In genomic region chr6:89145962-89146747, GRCh38 we compare ENCODE assay signal across 8 cellular contexts. TPM values are rescaled to one million over a fixed set of nuclear protein-coding genes. Genes with fewer than 3 reads are reported as not detected.
A peak's percentile ranks its signal among the peaks of the same experiment; 100 is the strongest.
DNase-seq lines count a peak whose midpoint lies in the region; FAIRE-seq and TF ChIP-seq lines count a peak whose summit lies in the region.

PM20D2 (plus strand) TSS chr6:89146055; CDS start chr6:89146145, 90 bp downstream.

- H4K20me1 ChIP-seq in MM.1S (ENCODE audit: insufficient read depth, low read length) (no peaks in the 10 kb centered on the region), astrocyte (ENCODE audit: insufficient read depth, low read length) (no peaks in the 10 kb centered on the region)

- WGBS in iPS DF 6.9 (ENCODE audit: insufficient coverage, insufficient read length), result no CpG with 5 or more reads among the region's 103 CpGs

- H3K4me2 ChIP-seq in MM.1S (ENCODE audit: low read depth, low read length) (peak within 1 kb of the TSS; percentile 93), astrocyte (ENCODE audit: low read length) (peak within 1 kb of the TSS; percentile 97), skeletal muscle satellite cell (ENCODE audit: low read length) (peak within 1 kb of the TSS; percentile 97)

- H3K36me3 ChIP-seq in HAP-1 (replicated peaks), result no peaks in the 10 kb centered on the region; the same call in 1 of the 2 replicates
- no peaks in the 10 kb centered on the region for H3K36me3 ChIP-seq in MM.1S (replicated peaks; ENCODE audit: insufficient read depth, low read length)
- H3K36me3 ChIP-seq in astrocyte (ENCODE audit: insufficient read depth, low read length), result no peaks in the 10 kb centered on the region
- no peaks in the 10 kb centered on the region for H3K36me3 ChIP-seq in iPS DF 6.9 (ENCODE audit: control insufficient read depth, insufficient read depth, low read length)
- no peaks in the 10 kb centered on the region for H3K36me3 ChIP-seq in skeletal muscle satellite cell (ENCODE audit: insufficient read depth, low read length)

- no peak for FAIRE-seq in astrocyte (lab: Jason Lieb, UNC)

- peak within 1 kb of the TSS; percentile 89 for H3K4me3 ChIP-seq in GM12865 (ENCODE audit: low read depth, low read length)
- peak within 1 kb of the TSS; percentile 43 for H3K4me3 ChIP-seq in HAP-1
- peak within 1 kb of the TSS; percentile 81 for H3K4me3 ChIP-seq in MM.1S (ENCODE audit: low read length)
- H3K4me3 ChIP-seq in astrocyte (ENCODE audit: insufficient read depth, low read depth, low read length), result peak within 1 kb of the TSS; percentile 75
- H3K4me3 ChIP-seq in iPS DF 6.9 (ENCODE audit: low read length), result peak within 1 kb of the TSS; percentile 48
- H3K4me3 ChIP-seq in skeletal muscle satellite cell (ENCODE audit: low read length), result peak within 1 kb of the TSS; percentile 74

- no peaks in the 10 kb centered on the region for H3K9me3 Mint-ChIP-seq in astrocyte (ENCODE audit: unreplicated experiment)

- peaks cover 6% of the 10 kb centered on the region for H3K27me3 Mint-ChIP-seq in astrocyte (ENCODE audit: low read depth, unreplicated experiment)

- intact Hi-C loops in T-helper 2 cell treated with Interferon-gamma antibody and Interleukin-4, amounts not matched to agents 100 ng/mL and 5 ng/mL, for 36 hours (cut with micrococcal nuclease), result loop anchor here (1.0 to 5.0 kb wide), 5 partner anchors 66 to 1557 kb away; partner anchors contain the start of genes PNRC1, RARS2, RNGTT and UBE2J1

- peak within 1 kb of the TSS; percentile 82 for H3K4me3 Mint-ChIP-seq in astrocyte (ENCODE audit: unreplicated experiment)

- peak within 1 kb of the TSS; percentile 7 for H3K27ac Mint-ChIP-seq in astrocyte (ENCODE audit: unreplicated experiment)

- H3K27me3 ChIP-seq in HAP-1 (ENCODE audit: low read depth) (no peaks in the 10 kb centered on the region), MM.1S (replicated peaks; ENCODE audit: insufficient read depth, low read length) (no peaks in the 10 kb centered on the region), astrocyte (ENCODE audit: insufficient read depth, low read length) (peaks cover 2% of the 10 kb centered on the region), iPS DF 6.9 (ENCODE audit: control insufficient read depth, insufficient read depth, low read length) (peaks cover 8% of the 10 kb centered on the region; the same call in 1 of the 2 replicates), skeletal muscle satellite cell (ENCODE audit: control insufficient read depth, insufficient read depth, low read length) (peaks cover 14% of the 10 kb centered on the region)

- H3K9ac ChIP-seq in MM.1S (ENCODE audit: low read length), result peak within 1 kb of the TSS; percentile 98
- H3K9ac ChIP-seq in astrocyte (ENCODE audit: low read length), result peak within 1 kb of the TSS; percentile 87
- H3K9ac ChIP-seq in skeletal muscle satellite cell (ENCODE audit: low read depth, low read length), result peak within 1 kb of the TSS; percentile 74

- H3K27ac ChIP-seq in MM.1S (ENCODE audit: low read length) (peak within 1 kb of the TSS; percentile 95), astrocyte (ENCODE audit: low read depth, low read length) (peak within 1 kb of the TSS; percentile 70), iPS DF 6.9 (ENCODE audit: low read length) (no peak within 1 kb of the TSS)

- no peak for TF ChIP-seq CTCF in GM12865 (IDR thresholded peaks at IDR 0.05; ENCODE audit: insufficient read depth, low read depth, low read length, missing control alignments)
- no peak for TF ChIP-seq CTCF in MM.1S (IDR thresholded peaks at IDR 0.05; ENCODE audit: low read length)
- TF ChIP-seq CTCF in astrocyte (IDR thresholded peaks at IDR 0.05; ENCODE audit: insufficient read depth, low read depth, low read length), result no peak

- no peaks in the 10 kb centered on the region for H3K9me2 ChIP-seq in MM.1S (replicated peaks; ENCODE audit: insufficient read depth, low read length)

- H3K9me3 ChIP-seq in HAP-1 (no peaks in the 10 kb centered on the region), MM.1S (replicated peaks; ENCODE audit: insufficient read depth, low read length) (no peaks in the 10 kb centered on the region), astrocyte (ENCODE audit: insufficient read depth, low read depth, low read length) (no peaks in the 10 kb centered on the region), iPS DF 6.9 (ENCODE audit: control insufficient read depth, insufficient read depth, low read length) (no peaks in the 10 kb centered on the region), skeletal muscle satellite cell (replicated peaks; ENCODE audit: low read length) (no peaks in the 10 kb centered on the region)

- H3F3A ChIP-seq in MM.1S (ENCODE audit: insufficient read depth, low read length), result peaks cover 19% of the 10 kb centered on the region; the same call in 1 of the 2 replicates

- in situ Hi-C loops in HAP-1 (cut with MboI; ENCODE audit: low sequenced_read_pairs), result no loop called here

- H3K4me1 Mint-ChIP-seq in astrocyte (ENCODE audit: low read depth, unreplicated experiment), result peaks cover 2% of the 10 kb centered on the region

- peaks cover 28% of the 10 kb centered on the region for H3K4me1 ChIP-seq in HAP-1
- H3K4me1 ChIP-seq in MM.1S (ENCODE audit: low read length), result peaks cover 18% of the 10 kb centered on the region
- H3K4me1 ChIP-seq in astrocyte (ENCODE audit: insufficient read depth, low read length), result peaks cover 14% of the 10 kb centered on the region
- no peaks in the 10 kb centered on the region for H3K4me1 ChIP-seq in iPS DF 6.9 (ENCODE audit: control insufficient read depth, insufficient read depth, low read length)
- H3K4me1 ChIP-seq in skeletal muscle satellite cell (ENCODE audit: control insufficient read depth, insufficient read depth, low read length), result peaks cover 4% of the 10 kb centered on the region

- peak; percentile 82 for DNase-seq in GM12865 (ENCODE audit: low read depth)
- DNase-seq in HAP-1 (ENCODE audit: low spot score in 2 of 2), result peak; percentile 51 to 79
- DNase-seq in MM.1S, result peak; percentile 81
- DNase-seq in astrocyte (ENCODE audit: low read depth), result peak; percentile 31
- DNase-seq in iPS DF 6.9 (ENCODE audit: low read depth, low spot score), result no peak
- no peak for DNase-seq in kidney glomerular epithelial cell (lab: John Stamatoyannopoulos, UW)

- no peaks in the 10 kb centered on the region for H3K36me3 Mint-ChIP-seq in astrocyte (ENCODE audit: low read depth, unreplicated experiment)

- H2AFZ ChIP-seq in MM.1S (ENCODE audit: low read length), result peak within 1 kb of the TSS; percentile 77
- H2AFZ ChIP-seq in astrocyte (ENCODE audit: low read depth, low read length), result peak within 1 kb of the TSS; percentile 95

- H3K79me2 ChIP-seq in MM.1S (ENCODE audit: low read length) (peaks cover 59% of the 10 kb centered on the region), astrocyte (ENCODE audit: insufficient read depth, low read length) (no peaks in the 10 kb centered on the region)

RNA-seq across cellular contexts. Expression of gene PM20D2, which starts in this region (rescaled TPM):
- 15.1 and 15.3 TPM in 2 replicates for total RNA-seq in T-helper 2 cell treated with Interferon-gamma antibody and Interleukin-4, amounts not matched to agents 100 ng/mL and 5 ng/mL, for 36 hours
- 7.7 and 10.4 TPM in 2 replicates for total RNA-seq in astrocyte
- 5.6 and 6.1 TPM in 2 replicates for total RNA-seq in skeletal muscle satellite cell (2012; rRNA removed)

Comparison
In these comparisons a context has a peak if more than half of its experiments do, and no peak if none do; other contexts are left out.
1. DNase-seq: peak in GM12865 (single experiment), HAP-1 (2 of 2), MM.1S (single experiment) and astrocyte (single experiment); none in iPS DF 6.9 (single experiment) and kidney glomerular epithelial cell (single experiment).
2. Peak in every context shown above with its lines, with median percentiles within 50 percentile points of each other: H3K4me3 ChIP-seq, H3K4me2 ChIP-seq and H3K9ac ChIP-seq.